Comparison of ENCODE assay signal across 8 cellular contexts in the genomic region with DNA sequence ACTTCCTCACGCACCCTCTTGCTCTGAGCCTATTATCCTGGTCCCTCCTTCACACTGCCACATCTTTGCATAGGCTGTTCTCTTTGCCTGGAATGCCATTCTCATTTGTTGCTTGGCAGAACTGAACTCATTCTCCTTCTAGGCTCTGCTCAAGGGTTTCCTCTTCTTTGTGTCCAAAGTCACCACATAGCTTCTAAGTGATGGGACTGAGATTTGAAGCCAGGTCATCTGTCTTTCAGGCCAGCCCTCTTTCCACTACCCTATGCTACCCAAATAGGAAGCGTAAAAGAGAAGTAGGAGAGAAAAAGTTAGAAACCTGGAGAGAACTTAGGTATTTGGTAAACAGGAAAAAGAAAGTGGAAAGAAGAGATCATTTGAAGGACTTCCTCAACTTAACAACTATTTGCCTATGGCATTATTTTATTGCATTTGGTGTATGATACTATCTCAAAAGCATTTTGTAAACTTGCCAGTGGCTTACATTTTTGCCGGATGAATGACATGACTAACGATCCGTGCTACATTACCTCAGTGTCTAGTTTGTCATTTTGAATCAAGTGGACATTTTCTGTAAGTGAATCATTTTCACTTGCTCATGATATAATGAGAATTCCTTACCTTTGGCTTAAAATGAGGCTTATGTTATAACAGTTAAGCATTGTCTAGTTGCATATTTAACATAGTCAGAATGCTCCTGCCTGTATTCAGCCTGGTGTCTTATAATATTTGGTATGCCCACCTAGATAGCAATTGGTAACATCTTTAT. TPM values are rescaled to one million over a fixed set of nuclear protein-coding genes. Genes with fewer than 3 reads are reported as not detected.
DNase-seq lines count a peak whose midpoint lies in the region; ATAC-seq and TF ChIP-seq lines count a peak whose summit lies in the region.

No MANE protein-coding gene starts in this region.

- POLR2A ChIA-PET in RWPE1 (lab: Yijun Ruan, JAX; ENCODE audit: low non-redundant PET): interaction anchor here (0.6 kb wide), 1 partner anchor 152 kb away, joined by 3 read pairs; no protein-coding TSS in a partner anchor

- H3K4me3 ChIP-seq in esophagus muscularis mucosa: no peak overlapping the region
- H3K4me3 ChIP-seq in skeletal muscle cell (ENCODE audit: low read depth, low read length): peak overlapping the region; percentile 31

- H3K36me3 ChIP-seq in esophagus muscularis mucosa: no peaks in the 10 kb centered on the region

- peaks cover 43 to 83% (median 80%) of the 10 kb centered on the region in 4 donors for H3K4me1 ChIP-seq in esophagus muscularis mucosa

- no peak for TF ChIP-seq EP300 in esophagus muscularis mucosa (IDR thresholded peaks at IDR 0.05)

- WGBS in esophagus muscularis mucosa: 31% methylated on average over 5 of the region's 5 CpGs

- intact Hi-C loops in esophagus muscularis mucosa (cut with DNase I): no loop called here

- no peaks in the 10 kb centered on the region for H3K9me3 ChIP-seq in esophagus muscularis mucosa

- ATAC-seq in HG02885 (IDR thresholded peaks at IDR 0.05; ENCODE audit: poor library complexity, unreplicated experiment): no peak

- CTCF ChIA-PET in RWPE1 (lab: Yijun Ruan, JAX): no interaction called here

- peak overlapping the region; percentile 91 for H3K27ac ChIP-seq in RWPE1
- peak overlapping the region; percentile 13 to 69 (median 52) for H3K27ac ChIP-seq in esophagus muscularis mucosa (replicated peaks in 1 of 4)

- no peaks in the 10 kb centered on the region for H3K27me3 ChIP-seq in esophagus muscularis mucosa

- TF ChIP-seq CTCF in RWPE1 (conservative IDR thresholded peaks at IDR 0.05; ENCODE audit: low read depth) (no peak), esophagus muscularis mucosa (IDR thresholded peaks at IDR 0.05) (no peak)

- DNase-seq in DMS79 treated with DMSO at 0.1 percent for 48 hours (lab: John Stamatoyannopoulos, UW) (peak; percentile 24), DMS79 (lab: John Stamatoyannopoulos, UW) (no peak), RWPE1 (ENCODE audit: low spot score) (peak; percentile 83), esophagus muscularis mucosa (ENCODE audit: extremely low spot score) (no peak), skeletal muscle cell (ENCODE audit: low read depth) (peak; percentile 76), NCI-H510A (lab: John Stamatoyannopoulos, UW) (no peak), NCI-H524 (lab: John Stamatoyannopoulos, UW) (no peak)

- no peak for TF ChIP-seq POLR2A in esophagus muscularis mucosa (IDR thresholded peaks at IDR 0.05; ENCODE audit: low read depth)

RNA-seq across cellular contexts. Expression of a gene that starts 18.5 kb away (rescaled TPM):
- 10 to 100 TPM; 34.5 to 47.3 (median 42.0) TPM for total RNA-seq in esophagus muscularis mucosa

RNA-seq across cellular contexts. Expression of a gene that starts 41.0 kb away (rescaled TPM):
- 10 to 100 TPM in 2 of 4 donors, 1 to 10 TPM in 2; 5.6 to 17.7 (median 10.8) TPM for total RNA-seq in esophagus muscularis mucosa

Comparison
In these comparisons a context has a peak if more than half of its experiments do, and no peak if none do; other contexts are left out.
1. DNase-seq: peak in DMS79 treated with DMSO at 0.1 percent for 48 hours (single experiment), RWPE1 (single experiment) and skeletal muscle cell (single experiment); none in DMS79 (single experiment), esophagus muscularis mucosa (single experiment), NCI-H510A (single experiment) and NCI-H524 (0 of 2).